In the genomic region with DNA sequence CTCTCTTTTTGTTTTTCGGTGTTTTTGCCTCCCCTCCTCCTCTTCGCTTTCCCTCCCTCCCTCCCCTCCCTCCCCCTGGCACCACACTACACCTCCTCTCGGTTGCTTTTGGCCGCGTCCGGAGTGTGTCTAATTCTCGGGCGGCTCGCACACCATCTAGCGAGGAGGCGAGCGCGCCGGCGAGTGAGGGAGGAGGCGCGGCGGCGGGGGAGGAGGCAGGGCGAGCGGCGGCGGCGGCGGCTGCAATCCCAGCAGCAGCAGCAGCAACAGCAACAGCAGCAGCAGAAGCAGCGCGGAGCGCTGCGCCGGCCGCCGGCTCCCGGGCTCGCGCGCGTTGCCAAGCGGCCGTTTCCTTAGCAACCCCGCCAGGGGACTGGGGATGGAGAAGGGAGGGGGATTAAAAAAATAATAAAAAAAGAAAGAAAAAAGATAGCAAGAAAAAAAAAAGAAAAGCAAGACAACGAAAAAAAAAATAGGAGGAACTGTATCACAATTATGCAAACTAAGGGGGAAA, we compare ENCODE assay signal across 8 cellular contexts. TPM values are rescaled to one million over a fixed set of nuclear protein-coding genes. Genes with fewer than 3 reads are reported as not detected.
A peak's percentile ranks its signal among the peaks of the same experiment; 100 is the strongest.
DNase-seq lines count a peak whose midpoint lies in the region; ATAC-seq and TF ChIP-seq lines count a peak whose summit lies in the region.

No MANE protein-coding gene starts in this region.

- H3K27me3 ChIP-seq in iPS-20b (ENCODE audit: insufficient read depth, low read length) (peaks cover 46% of the 10 kb centered on the region), sigmoid colon (no peaks in the 10 kb centered on the region)

- H3K27ac ChIP-seq in iPS-20b (ENCODE audit: low read length) (peak overlapping the region; percentile 76), sigmoid colon (peak overlapping the region; percentile 93 to 97 (median 96))

- 0 to 1% methylated on average over 41 of the region's 41 CpGs for WGBS in sigmoid colon, 2 donors

- ATAC-seq in HG02870 (IDR thresholded peaks at IDR 0.05; ENCODE audit: unreplicated experiment): peak; percentile 48

- H3K4me1 ChIP-seq in iPS-20b (ENCODE audit: insufficient read depth, low read length) (peaks cover 7% of the 10 kb centered on the region; the same call in 1 of the 2 replicates), sigmoid colon (peaks cover 0 to 41% (median 20%) of the 10 kb centered on the region in 4 donors)

- no peaks in the 10 kb centered on the region for H3K36me3 ChIP-seq in iPS-20b (ENCODE audit: insufficient read depth, low read depth, low read length)
- no peaks in the 10 kb centered on the region for H3K36me3 ChIP-seq in sigmoid colon

- peak; percentile 42 to 88 for TF ChIP-seq POLR2A in sigmoid colon (IDR thresholded peaks at IDR 0.05)

- H3K9ac ChIP-seq in iPS-20b (ENCODE audit: low read depth, low read length): peak overlapping the region; percentile 87; the same call in 1 of the 2 replicates

- H3K4me3 ChIP-seq in iPS-20b (ENCODE audit: low read length): peak overlapping the region; percentile 82
- peak overlapping the region; percentile 67 to 81 (median 72) for H3K4me3 ChIP-seq in sigmoid colon

- TF ChIP-seq CTCF in sigmoid colon (IDR thresholded peaks at IDR 0.05): peak in 2 of 4 experiments; percentile 17 to 28

- intact Hi-C loops in sigmoid colon (cut with DNase I): loop anchor here (2.0 kb wide), 1 partner anchor 96 kb away; no protein-coding TSS in a partner anchor

- DNase-seq in SKM-1 treated with dmso at 0.1 percent for 144 hours (lab: John Stamatoyannopoulos, UW; ENCODE audit: unreplicated experiment): peak; percentile 82
- DNase-seq in SKM-1 (lab: John Stamatoyannopoulos, UW; ENCODE audit: unreplicated experiment): no peak
- peak; percentile 63 for DNase-seq in NCI-H1436 treated with DMSO at 0.1 percent for 48 hours (lab: John Stamatoyannopoulos, UW)
- DNase-seq in T-helper 9 cell: peak; percentile 29
- peak; percentile 49 for DNase-seq in central memory CD4-positive, alpha-beta T cell
- DNase-seq in sigmoid colon: peak; percentile 96

- H3K9me3 ChIP-seq in iPS-20b (ENCODE audit: insufficient read depth, low read depth, low read length) (no peaks in the 10 kb centered on the region), sigmoid colon (no peaks in the 10 kb centered on the region)

- no peak for TF ChIP-seq EP300 in sigmoid colon (IDR thresholded peaks at IDR 0.05)

RNA-seq across cellular contexts. Expression of a gene that starts 0.4 kb away (rescaled TPM):
- total RNA-seq in sigmoid colon: 10 to 100 TPM; 42.5 to 69.2 (median 60.0) TPM
- polyA plus RNA-seq in sigmoid colon: 1 to 10 TPM in 2 of 3 donors, under 1 TPM in 1; 0.69 to 4.8 (median 3.0) TPM
